Comparison of ENCODE assay signal across 9 cellular contexts in genomic region chr5:128083811-128084227, GRCh38. TPM values are rescaled to one million over a fixed set of nuclear protein-coding genes. Genes with fewer than 3 reads are reported as not detected.
DNase-seq lines count a peak whose midpoint lies in the region; ATAC-seq and TF ChIP-seq lines count a peak whose summit lies in the region.
"Had no signal": no experiment of that assay in that cellular context is flagged by ENCODE, and none has a peak within 500 bp of the region (broad histone marks: within the 10 kb centered on the region; RNA-seq: fewer than 3 reads in every experiment).

No MANE protein-coding gene starts in this region.

- TF ChIP-seq POLR2A in adrenal gland (IDR thresholded peaks at IDR 0.05), result no peak

- H3K27me3 ChIP-seq in adrenal gland, result no peaks in the 10 kb centered on the region

- H3K27me3 Mint-ChIP-seq in stimulated activated memory B cell treated with anti-CD40 and anti-IgM and Interleukin-4, amounts not matched to agents 10 μg/mL and 1 μg/mL and 100 μg/mL, for 72 hours, result no peaks in the 10 kb centered on the region
- H3K27me3 Mint-ChIP-seq: IgD-negative memory B cell had no signal

- TF ChIP-seq CTCF in AG10803 (conservative IDR thresholded peaks at IDR 0.05; ENCODE audit: low read length), result no peak
- peak in 4 of 6 experiments; percentile 12 to 51 (median 42) for TF ChIP-seq CTCF in adrenal gland (IDR thresholded peaks at IDR 0.05)

- peaks cover 16 to 50% of the 10 kb centered on the region in 2 donors for H3K4me1 ChIP-seq in adrenal gland (replicated peaks in 1 of 2)

- peaks cover 62% of the 10 kb centered on the region for H3K4me1 Mint-ChIP-seq in stimulated activated memory B cell treated with anti-CD40 and anti-IgM and Interleukin-4, amounts not matched to agents 10 μg/mL and 1 μg/mL and 100 μg/mL, for 72 hours

- H3K36me3 Mint-ChIP-seq in stimulated activated memory B cell treated with anti-CD40 and anti-IgM and Interleukin-4, amounts not matched to agents 10 μg/mL and 1 μg/mL and 100 μg/mL, for 72 hours, result peaks cover 31% of the 10 kb centered on the region

- no peaks in the 10 kb centered on the region for H3K36me3 ChIP-seq in adrenal gland (replicated peaks in 1 of 2)

- intact Hi-C loops in adrenal gland (cut with DNase I), result loop anchor here in 1 of 2 donors (10.0 kb wide), 1 partner anchor 199 kb away; no protein-coding TSS in a partner anchor

- H3K27ac Mint-ChIP-seq in stimulated activated memory B cell treated with anti-CD40 and anti-IgM and Interleukin-4, amounts not matched to agents 10 μg/mL and 1 μg/mL and 100 μg/mL, for 72 hours, result peak overlapping the region; percentile 94

- WGBS in adrenal gland, 4 donors, result 0% methylated on average over 6 to 53 of the region's 53 CpGs; no CpG with 5 or more reads in 1 of the 4 donors

- H3K9me3 Mint-ChIP-seq in stimulated activated memory B cell treated with anti-CD40 and anti-IgM and Interleukin-4, amounts not matched to agents 10 μg/mL and 1 μg/mL and 100 μg/mL, for 72 hours, result no peaks in the 10 kb centered on the region
- H3K9me3 Mint-ChIP-seq: IgD-negative memory B cell had no signal

- no peaks in the 10 kb centered on the region for H3K9me3 ChIP-seq in adrenal gland (replicated peaks in 1 of 3)

- peak; percentile 36 for ATAC-seq in GM19035 (IDR thresholded peaks at IDR 0.05; ENCODE audit: unreplicated experiment)
- ATAC-seq in HG03159 (IDR thresholded peaks at IDR 0.05; ENCODE audit: unreplicated experiment), result peak; percentile 35
- peak; percentile 69 for ATAC-seq in stimulated activated memory B cell treated with anti-CD40 and anti-IgM and Interleukin-4, amounts not matched to agents 10 μg/mL and 1 μg/mL and 100 μg/mL, for 72 hours

- H3K4me3 Mint-ChIP-seq in stimulated activated memory B cell treated with anti-CD40 and anti-IgM and Interleukin-4, amounts not matched to agents 10 μg/mL and 1 μg/mL and 100 μg/mL, for 72 hours, result peak overlapping the region; percentile 90

- H3K4me3 ChIP-seq in AG10803 (ENCODE audit: low read length), result peak overlapping the region; percentile 91
- peak overlapping the region; percentile 56 to 98 (median 82) for H3K4me3 ChIP-seq in adrenal gland
- peak overlapping the region; percentile 74 for H3K4me3 ChIP-seq in iPS-11a (ENCODE audit: low read depth, low read length)

- peak overlapping the region in 4 of 5 donors; percentile 83 to 97 (median 91) for H3K27ac ChIP-seq in adrenal gland

- DNase-seq in AG10803 (ENCODE audit: low read depth) (no peak), adrenal gland (no peak), GM19240 (ENCODE audit: insufficient read length, low spot score) (no peak), COLO829 (ENCODE audit: low spot score) (no peak)

RNA-seq across cellular contexts. Expression of gene SLC12A2, which starts 0.3 kb away (rescaled TPM):
- 10 to 100 TPM; 21.5 to 82.6 (median 64.7) TPM for total RNA-seq in adrenal gland
- 10 to 100 TPM in 1 of 3 donors, 1 to 10 TPM in 2; 5.6 to 11.9 (median 7.4) TPM for polyA plus RNA-seq in adrenal gland
